In the genomic region with DNA sequence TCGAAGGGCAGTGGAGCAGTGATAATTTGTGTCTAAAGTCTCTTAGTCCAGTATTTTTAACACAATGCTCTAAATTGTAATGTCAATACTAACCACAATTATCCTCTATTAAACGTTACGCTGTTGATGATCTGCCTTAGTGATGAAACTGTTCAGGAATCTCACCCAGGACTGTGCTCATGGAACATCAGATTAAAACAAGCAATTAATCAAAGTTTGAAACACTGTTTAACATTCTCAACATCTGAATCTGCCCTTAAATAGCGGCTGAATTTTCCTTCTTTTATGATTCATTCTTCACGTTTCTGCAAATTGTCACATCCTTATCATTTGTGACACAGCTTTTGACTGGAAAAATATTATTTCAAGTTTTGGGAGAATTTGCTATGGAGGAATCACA, we compare ENCODE assay signal across 20 cellular contexts.
A peak's percentile ranks its signal among the peaks of the same experiment; 100 is the strongest.
DNase-seq lines count a peak whose midpoint lies in the region; TF ChIP-seq lines count a peak whose summit lies in the region.
"Had no signal": no experiment of that assay in that cellular context is flagged by ENCODE, and none has a peak within 500 bp of the region (broad histone marks: within the 10 kb centered on the region; RNA-seq: fewer than 3 reads in every experiment).

No MANE protein-coding gene starts in this region.

- no peak overlapping the region for H2BK5ac ChIP-seq in mesenchymal stem cell (ENCODE audit: low read depth, low read length, poor library complexity, severe bottlenecking)

- peak; percentile 32 for DNase-seq in EH (ENCODE audit: low read depth)
- DNase-seq in NCI-H748 treated with DMSO at 0.1 percent for 48 hours (lab: John Stamatoyannopoulos, UW) = peak; percentile 96
- peak; percentile 2 for DNase-seq in mesenchymal stem cell
- no peak for DNase-seq in NCI-H2196 (lab: John Stamatoyannopoulos, UW; ENCODE audit: unreplicated experiment)
- no peak for DNase-seq in stimulated activated CD4-positive, alpha-beta T cell treated with anti-CD3 and anti-CD28 coated beads, Interleukin-4, amount 100 ng/mL, for 1 hour
- no peak for DNase-seq in NCI-H345 (lab: John Stamatoyannopoulos, UW)
- DNase-seq: Caco-2; CD4-positive, alpha-beta T cell; DMS 273 treated with DMSO at 0.1 percent for 48 hours; DMS79 treated with DMSO at 0.1 percent for 48 hours; KBM-7; MV-4-11; NCI-H1930; NCI-H2227 treated with DMSO at 0.1 percent for 48 hours; NCI-H510A treated with DMSO at 0.1 percent for 48 hours had no signal

- no peak overlapping the region for H4K8ac ChIP-seq in mesenchymal stem cell (ENCODE audit: low read length)

- no peak overlapping the region for H3K18ac ChIP-seq in mesenchymal stem cell (ENCODE audit: low read depth in 1 of 2, low read length in 2 of 2)

- no peak overlapping the region for H3K23ac ChIP-seq in mesenchymal stem cell (ENCODE audit: low read length in 2 of 2)

- H3K79me1 ChIP-seq in mesenchymal stem cell (replicated peaks; ENCODE audit: low read length, poor library complexity, severe bottlenecking) = no peaks in the 10 kb centered on the region

- H4K20me1 ChIP-seq in KMS-11 (ENCODE audit: insufficient read depth) = no peaks in the 10 kb centered on the region
- H4K20me1 ChIP-seq: BLaER1 had no signal

- H3K27ac ChIP-seq in KMS-11 (no peak overlapping the region), mesenchymal stem cell (ENCODE audit: low read length, poor library complexity, severe bottlenecking) (no peak overlapping the region)
- H3K27ac ChIP-seq: BLaER1, SJSA1 had no signal

- H2BK120ac ChIP-seq in mesenchymal stem cell (ENCODE audit: low read depth, low read length) = no peak overlapping the region

- peaks cover 31% of the 10 kb centered on the region for H3K4me1 ChIP-seq in KMS-11 (ENCODE audit: low read depth, poor library complexity, severe bottlenecking)
- H3K4me1 ChIP-seq in mesenchymal stem cell (ENCODE audit: control insufficient read depth, insufficient read depth, low read depth, low read length) = no peaks in the 10 kb centered on the region
- H3K4me1 ChIP-seq: BLaER1, Caco-2, HAP-1, SJSA1 had no signal

- no peak overlapping the region for H3K4ac ChIP-seq in mesenchymal stem cell (ENCODE audit: low read depth in 1 of 2, low read length in 2 of 2)

- H3K4me3 ChIP-seq in KMS-11 (IDR thresholded peaks at IDR 0.05; ENCODE audit: insufficient read depth, low read depth, low read length) (no peak overlapping the region), mesenchymal stem cell (ENCODE audit: insufficient read depth in 1 of 2, low read depth in 1 of 2, low read length in 2 of 2) (no peak overlapping the region)
- H3K4me3 ChIP-seq: BLaER1, GM23338, HAP-1, SJSA1 had no signal

- peaks cover 10% of the 10 kb centered on the region for H3K27me3 ChIP-seq in KMS-11 (ENCODE audit: insufficient read depth, low read depth)
- H3K27me3 ChIP-seq in mesenchymal stem cell (ENCODE audit: control insufficient read depth in 1 of 2, insufficient read depth in 1 of 2, low read length in 2 of 2) = peaks cover 0 to 2% of the 10 kb centered on the region in 2 experiments
- H3K27me3 ChIP-seq: BLaER1, SJSA1 had no signal

- no peaks in the 10 kb centered on the region for H3K36me3 ChIP-seq in KMS-11 (ENCODE audit: insufficient read depth)
- H3K36me3 ChIP-seq in mesenchymal stem cell (ENCODE audit: control insufficient read depth in 1 of 2, insufficient read depth in 2 of 2, low read depth in 1 of 2, low read length in 2 of 2) = no peaks in the 10 kb centered on the region
- H3K36me3 ChIP-seq: BLaER1, HAP-1, SJSA1 had no signal

- H2AK5ac ChIP-seq in mesenchymal stem cell (ENCODE audit: low read length, severe bottlenecking) = no peak overlapping the region

- WGBS in mesenchymal stem cell = 62% methylated on average over 3 of the region's 5 CpGs

- no peak overlapping the region for H2AFZ ChIP-seq in KMS-11 (ENCODE audit: low read depth)
- H2AFZ ChIP-seq in mesenchymal stem cell (ENCODE audit: low read depth, low read length) = no peak overlapping the region
- H2AFZ ChIP-seq: GM23338 had no signal

- H2BK12ac ChIP-seq in mesenchymal stem cell (ENCODE audit: low read length in 2 of 2) = no peak overlapping the region

- no peak for TF ChIP-seq CTCF in KMS-11 (conservative IDR thresholded peaks at IDR 0.05; ENCODE audit: low read depth, low read length)

- H3K79me2 ChIP-seq in KMS-11 (ENCODE audit: insufficient read depth, low read depth) = no peaks in the 10 kb centered on the region

- no peak overlapping the region for H3K14ac ChIP-seq in mesenchymal stem cell (ENCODE audit: low read length in 2 of 2)

- H3K9me3 ChIP-seq in mesenchymal stem cell (ENCODE audit: control insufficient read depth, low read length) = no peaks in the 10 kb centered on the region
- H3K9me3 ChIP-seq: BLaER1, Caco-2, HAP-1, SJSA1 had no signal

- H4K91ac ChIP-seq in mesenchymal stem cell (ENCODE audit: low read length) = no peak overlapping the region

- H2BK15ac ChIP-seq in mesenchymal stem cell (ENCODE audit: low read depth, poor library complexity, severe bottlenecking) = no peak overlapping the region

- H3K9ac ChIP-seq in KMS-11 = no peak overlapping the region
- H3K9ac ChIP-seq in mesenchymal stem cell (ENCODE audit: low read length) = no peak overlapping the region
- H3K9ac ChIP-seq: BLaER1 had no signal

- peak overlapping the region; percentile 40; the same call in 1 of the 2 replicates for H3K4me2 ChIP-seq in KMS-11
- H3K4me2 ChIP-seq in mesenchymal stem cell (ENCODE audit: low read length, poor library complexity, severe bottlenecking) = no peak overlapping the region
- H3K4me2 ChIP-seq: BLaER1, GM23338 had no signal

Comparison
In these comparisons a context has a peak if more than half of its experiments do, and no peak if none do; other contexts are left out.
1. DNase-seq: peak in EH (single experiment), NCI-H748 treated with DMSO at 0.1 percent for 48 hours (single experiment) and mesenchymal stem cell (single experiment); none in NCI-H2196 (single experiment), stimulated activated CD4-positive, alpha-beta T cell treated with anti-CD3 and anti-CD28 coated beads, Interleukin-4, amount 100 ng/mL, for 1 hour (single experiment) and NCI-H345 (single experiment).